ENCODE assay signal across 12 cellular contexts in genomic region chr22:20591660-20592310, GRCh38.
DNase-seq lines count a peak whose midpoint lies in the region; ATAC-seq and TF ChIP-seq lines count a peak whose summit lies in the region.
"Had no signal": no experiment of that assay in that cellular context is flagged by ENCODE, and none has a peak within 500 bp of the region (broad histone marks: within the 10 kb centered on the region; RNA-seq: fewer than 3 reads in every experiment).

No MANE protein-coding gene starts in this region.

- H3K27ac ChIP-seq in GM23338 (ENCODE audit: low read depth) (no peak overlapping the region), gastroesophageal sphincter (no peak overlapping the region)

- no peaks in the 10 kb centered on the region for H3K79me2 ChIP-seq in GM23338 (replicated peaks; ENCODE audit: insufficient read depth)

- H3K27me3 Mint-ChIP-seq in GM23338 (ENCODE audit: insufficient read depth, low read depth, poor library complexity): peaks cover 8% of the 10 kb centered on the region
- H3K27me3 Mint-ChIP-seq: activated CD8-positive, alpha-beta T cell treated with anti-CD3 and anti-CD28 coated beads for 36 hours; activated naive CD8-positive, alpha-beta T cell treated with anti-CD3 and anti-CD28 coated beads, Interleukin-2, amount 10 ng/mL, durations not matched to agents 7 days and 5 days had no signal

- no peaks in the 10 kb centered on the region for H4K20me1 ChIP-seq in GM23338 (replicated peaks; ENCODE audit: insufficient read depth)

- no peaks in the 10 kb centered on the region for H3K9me3 ChIP-seq in gastroesophageal sphincter
- H3K9me3 ChIP-seq: MG63 had no signal

- DNase-seq in GM23338 (ENCODE audit: low spot score) (peak; percentile 84), NCI-H510A treated with DMSO at 0.1 percent for 48 hours (lab: John Stamatoyannopoulos, UW) (peak; percentile 62), fibroblast of mammary gland (ENCODE audit: low read depth) (peak; percentile 41), non-pigmented ciliary epithelial cell (ENCODE audit: low read depth) (peak; percentile 17), DMS53 treated with DMSO at 0.1 percent for 48 hours (lab: John Stamatoyannopoulos, UW; ENCODE audit: unreplicated experiment) (no peak)
- DNase-seq: activated CD8-positive, alpha-beta T cell treated with anti-CD3 and anti-CD28 coated beads for 36 hours; activated naive CD8-positive, alpha-beta T cell treated with anti-CD3 and anti-CD28 coated beads, Interleukin-2, amount 10 ng/mL, durations not matched to agents 7 days and 5 days; MG63; stimulated activated CD4-positive, alpha-beta T cell treated with anti-CD3 and anti-CD28 coated beads, Interleukin-15, amount 100 ng/mL, for 24 hours had no signal

- ATAC-seq in GM23338 (peak; percentile 78), gastroesophageal sphincter (no peak), GM18519 (IDR thresholded peaks at IDR 0.05; ENCODE audit: low FRiP score, unreplicated experiment) (no peak)
- ATAC-seq: activated CD8-positive, alpha-beta T cell treated with anti-CD3 and anti-CD28 coated beads for 36 hours had no signal

- H3K4me2 ChIP-seq in GM23338: no peak overlapping the region

- peaks cover 2% of the 10 kb centered on the region; the same call in 2 of the 3 replicates for H3K4me1 Mint-ChIP-seq in GM23338

- no peak overlapping the region for H3K4me3 Mint-ChIP-seq in GM23338
- H3K4me3 Mint-ChIP-seq: activated CD8-positive, alpha-beta T cell treated with anti-CD3 and anti-CD28 coated beads for 36 hours; activated naive CD8-positive, alpha-beta T cell treated with anti-CD3 and anti-CD28 coated beads, Interleukin-2, amount 10 ng/mL, durations not matched to agents 7 days and 5 days; T-helper 1 cell treated with Interleukin-12 subunit alpha and Interleukin-12 subunit beta and Interleukin-4 antibody, amounts not matched to agents 30 μg/mL and 1 μg/mL, for 36 hours had no signal

- H3K9me3 Mint-ChIP-seq in GM23338: no peaks in the 10 kb centered on the region
- H3K9me3 Mint-ChIP-seq: activated CD8-positive, alpha-beta T cell treated with anti-CD3 and anti-CD28 coated beads for 36 hours; activated naive CD8-positive, alpha-beta T cell treated with anti-CD3 and anti-CD28 coated beads, Interleukin-2, amount 10 ng/mL, durations not matched to agents 7 days and 5 days; T-helper 1 cell treated with Interleukin-12 subunit alpha and Interleukin-12 subunit beta and Interleukin-4 antibody, amounts not matched to agents 30 μg/mL and 1 μg/mL, for 36 hours had no signal

- H3K4me3 ChIP-seq in GM23338: no peak overlapping the region
- no peak overlapping the region for H3K4me3 ChIP-seq in fibroblast of mammary gland (ENCODE audit: control insufficient read depth, low read depth, low read length)
- H3K4me3 ChIP-seq in gastroesophageal sphincter: no peak overlapping the region
- H3K4me3 ChIP-seq: MG63 had no signal

- TF ChIP-seq EP300 in gastroesophageal sphincter (IDR thresholded peaks at IDR 0.05): no peak

- H3K27me3 ChIP-seq in GM23338 (ENCODE audit: insufficient read depth) (no peaks in the 10 kb centered on the region), gastroesophageal sphincter (no peaks in the 10 kb centered on the region)
- H3K27me3 ChIP-seq: MG63 had no signal

- H3K27ac Mint-ChIP-seq in GM23338: no peak overlapping the region
- H3K27ac Mint-ChIP-seq: activated CD8-positive, alpha-beta T cell treated with anti-CD3 and anti-CD28 coated beads for 36 hours; activated naive CD8-positive, alpha-beta T cell treated with anti-CD3 and anti-CD28 coated beads, Interleukin-2, amount 10 ng/mL, durations not matched to agents 7 days and 5 days; T-helper 1 cell treated with Interleukin-12 subunit alpha and Interleukin-12 subunit beta and Interleukin-4 antibody, amounts not matched to agents 30 μg/mL and 1 μg/mL, for 36 hours had no signal

- peaks cover 2% of the 10 kb centered on the region; the same call in 2 of the 3 replicates for H3K36me3 Mint-ChIP-seq in GM23338 (ENCODE audit: low read depth)
- H3K36me3 Mint-ChIP-seq: activated naive CD8-positive, alpha-beta T cell treated with anti-CD3 and anti-CD28 coated beads, Interleukin-2, amount 10 ng/mL, durations not matched to agents 7 days and 5 days had no signal

- no CpG with 5 or more reads among the region's 28 CpGs for WGBS in gastroesophageal sphincter (ENCODE audit: low coverage in 1 of 2), 2 donors

- peak overlapping the region; percentile 97 for H2AFZ ChIP-seq in GM23338

- TF ChIP-seq CTCF in GM23338 (conservative IDR thresholded peaks at IDR 0.05; ENCODE audit: low read depth in 2 of 2): no peak
- no peak for TF ChIP-seq CTCF in fibroblast of mammary gland (conservative IDR thresholded peaks at IDR 0.05; ENCODE audit: control insufficient read depth, insufficient read depth, low read depth, low read length)
- no peak for TF ChIP-seq CTCF in gastroesophageal sphincter (IDR thresholded peaks at IDR 0.05)

- H3K9me2 ChIP-seq in GM23338 (ENCODE audit: insufficient read depth): no peaks in the 10 kb centered on the region

- no peak for TF ChIP-seq POLR2A in gastroesophageal sphincter (IDR thresholded peaks at IDR 0.05)

- H3K4me1 ChIP-seq in GM23338 (ENCODE audit: insufficient read depth): no peaks in the 10 kb centered on the region
- H3K4me1 ChIP-seq in gastroesophageal sphincter: peaks cover 0 to 7% (median 0%) of the 10 kb centered on the region in 3 donors

- H3F3A ChIP-seq in GM23338 (replicated peaks; ENCODE audit: low read depth): no peaks in the 10 kb centered on the region

- H3K36me3 ChIP-seq in GM23338 (ENCODE audit: insufficient read depth) (no peaks in the 10 kb centered on the region), gastroesophageal sphincter (peaks cover 0 to 14% of the 10 kb centered on the region in 2 donors)

TF ChIP-seq in GM23338, 12 proteins besides CTCF, POLR2A, EP300 and RAD21:
- no peak for TF ChIP-seq ETS1 (IDR thresholded peaks at IDR 0.05)
- no peak for TF ChIP-seq EZH2 (IDR thresholded peaks at IDR 0.05; ENCODE audit: low read depth, unreplicated experiment)
- no peak for TF ChIP-seq CREB1 (CRISPR knock-in tag; IDR thresholded peaks at IDR 0.05; ENCODE audit: low read depth)
- TF ChIP-seq NANOG (IDR thresholded peaks at IDR 0.05; ENCODE audit: borderline replicate concordance): no peak
- no peak for TF ChIP-seq ZNF331 (CRISPR knock-in tag; IDR thresholded peaks at IDR 0.05; ENCODE audit: low read depth)
- no peak for TF ChIP-seq REST (IDR thresholded peaks at IDR 0.05; ENCODE audit: unreplicated experiment)
- no peak for TF ChIP-seq STAT1 (IDR thresholded peaks at IDR 0.05; ENCODE audit: unreplicated experiment)
- no peak for TF ChIP-seq POLR2AphosphoS5 (IDR thresholded peaks at IDR 0.05; ENCODE audit: low read depth)
